8 cellular contexts compared by ENCODE assay signal in genomic region chr14:54565236-54566151, GRCh38. TPM values are rescaled to one million over a fixed set of nuclear protein-coding genes. Genes with fewer than 3 reads are reported as not detected.
DNase-seq lines count a peak whose midpoint lies in the region; ATAC-seq and TF ChIP-seq lines count a peak whose summit lies in the region.

No MANE protein-coding gene starts in this region.

- peaks cover 12% of the 10 kb centered on the region for H3K27me3 ChIP-seq in CD8-positive, alpha-beta memory T cell (ENCODE audit: insufficient read depth, low read length, poor library complexity, severe bottlenecking)
- peaks cover 0 to 5% (median 0%) of the 10 kb centered on the region in 4 donors for H3K27me3 ChIP-seq in esophagus muscularis mucosa
- H3K27me3 ChIP-seq in muscle layer of duodenum (ENCODE audit: low read depth, low read length), result no peaks in the 10 kb centered on the region

- CTCF ChIA-PET in CD8-positive, alpha-beta memory T cell (lab: Charles Lee), result interaction anchor here (1.0 to 7.6 kb wide), 8 partner anchors 57 to 419 kb away, joined by 3 to 114 read pairs (median 5); partner anchors contain the start of genes GCH1 and GMFB

- peaks cover 0 to 8% (median 0%) of the 10 kb centered on the region in 3 donors for H3K36me3 Mint-ChIP-seq in CD8-positive, alpha-beta memory T cell
- H3K36me3 Mint-ChIP-seq in stimulated activated effector memory CD8-positive, alpha-beta T cell treated with anti-CD3 and anti-CD28 coated beads, Interleukin-12 subunit alpha, Interleukin-12 subunit beta, amount 100 ng/mL, for 72 hours, result no peaks in the 10 kb centered on the region

- peaks cover 16 to 23% (median 16%) of the 10 kb centered on the region in 3 donors for H3K4me1 Mint-ChIP-seq in CD8-positive, alpha-beta memory T cell
- H3K4me1 Mint-ChIP-seq in stimulated activated effector memory CD8-positive, alpha-beta T cell treated with anti-CD3 and anti-CD28 coated beads, Interleukin-12 subunit alpha, Interleukin-12 subunit beta, amount 100 ng/mL, for 72 hours, result peaks cover 12% of the 10 kb centered on the region

- intact Hi-C loops in esophagus muscularis mucosa (cut with DNase I), result loop anchor here (10.0 kb wide), 1 partner anchor 239 kb away; no protein-coding TSS in a partner anchor

- TF ChIP-seq EP300 in esophagus muscularis mucosa (IDR thresholded peaks at IDR 0.05), result peak; percentile 44

- peak overlapping the region; percentile 81 to 97 (median 86) for H3K4me3 Mint-ChIP-seq in CD8-positive, alpha-beta memory T cell
- H3K4me3 Mint-ChIP-seq in stimulated activated effector memory CD8-positive, alpha-beta T cell treated with anti-CD3 and anti-CD28 coated beads, Interleukin-12 subunit alpha, Interleukin-12 subunit beta, amount 100 ng/mL, for 72 hours, result peak overlapping the region; percentile 83

- peaks cover 18% of the 10 kb centered on the region for H3K4me1 ChIP-seq in CD8-positive, alpha-beta memory T cell (ENCODE audit: insufficient read depth, low read length)
- H3K4me1 ChIP-seq in esophagus muscularis mucosa, result peaks cover 29 to 36% (median 34%) of the 10 kb centered on the region in 4 donors
- no peaks in the 10 kb centered on the region for H3K4me1 ChIP-seq in muscle layer of duodenum (ENCODE audit: control insufficient read depth in 1 of 2, insufficient read depth in 2 of 2, low read length in 2 of 2)

- H3K27ac Mint-ChIP-seq in CD8-positive, alpha-beta memory T cell, result peak overlapping the region in 7 of 8 donors; percentile 65 to 94 (median 81)
- no peak overlapping the region for H3K27ac Mint-ChIP-seq in stimulated activated effector memory CD8-positive, alpha-beta T cell treated with anti-CD3 and anti-CD28 coated beads, Interleukin-12 subunit alpha, Interleukin-12 subunit beta, amount 100 ng/mL, for 72 hours

- H3K4me3 ChIP-seq in CD8-positive, alpha-beta memory T cell (ENCODE audit: low read length), result peak overlapping the region; percentile 76
- peak overlapping the region; percentile 73 to 90 (median 82) for H3K4me3 ChIP-seq in esophagus muscularis mucosa
- peak overlapping the region; percentile 52 to 87 for H3K4me3 ChIP-seq in muscle layer of duodenum (ENCODE audit: low read depth in 1 of 2, low read length in 2 of 2)

- DNase-seq in CD8-positive, alpha-beta memory T cell, result peak; percentile 62 to 90 (median 68)
- DNase-seq in NOMO-1 treated with dmso at 0.1 percent for 144 hours (lab: John Stamatoyannopoulos, UW; ENCODE audit: unreplicated experiment), result peak; percentile 26
- peak; percentile 78 to 82 for DNase-seq in activated T-cell treated with anti-CD3 and anti-CD28 coated beads, Interleukin-2, amount 50 U/mL, for 48 hours
- DNase-seq in esophagus muscularis mucosa (ENCODE audit: extremely low spot score), result peak; percentile 99
- DNase-seq in stimulated activated effector memory CD8-positive, alpha-beta T cell treated with anti-CD3 and anti-CD28 coated beads, Interleukin-12 subunit alpha, Interleukin-12 subunit beta, amount 100 ng/mL, for 72 hours (ENCODE audit: low spot score in 2 of 2), result peak; percentile 57 to 83

- peak; percentile 16 to 33 (median 18) for TF ChIP-seq CTCF in esophagus muscularis mucosa (IDR thresholded peaks at IDR 0.05)

- H3K9me3 ChIP-seq in CD8-positive, alpha-beta memory T cell (ENCODE audit: low read length), result no peaks in the 10 kb centered on the region
- H3K9me3 ChIP-seq in esophagus muscularis mucosa, result no peaks in the 10 kb centered on the region
- no peaks in the 10 kb centered on the region for H3K9me3 ChIP-seq in muscle layer of duodenum (ENCODE audit: control insufficient read depth in 1 of 2, low read length in 2 of 2)

- H3K36me3 ChIP-seq in CD8-positive, alpha-beta memory T cell (ENCODE audit: insufficient read depth, low read length), result no peaks in the 10 kb centered on the region
- H3K36me3 ChIP-seq in esophagus muscularis mucosa, result no peaks in the 10 kb centered on the region
- H3K36me3 ChIP-seq in muscle layer of duodenum (ENCODE audit: control insufficient read depth in 1 of 2, insufficient read depth in 2 of 2, low read length in 2 of 2), result peaks cover 0 to 4% of the 10 kb centered on the region in 2 donors

- peak overlapping the region; percentile 64 for H3K27ac ChIP-seq in CD8-positive, alpha-beta memory T cell (ENCODE audit: low read depth, low read length)
- peak overlapping the region; percentile 98 to 100 (median 99) for H3K27ac ChIP-seq in esophagus muscularis mucosa (replicated peaks in 1 of 4)
- H3K27ac ChIP-seq in muscle layer of duodenum (ENCODE audit: low read length), result peak overlapping the region; percentile 89

- POLR2A ChIA-PET in CD8-positive, alpha-beta memory T cell (lab: Charles Lee), result interaction anchor here (0.6 to 2.0 kb wide), 7 partner anchors 56 to 486 kb away, joined by 3 to 12 read pairs (median 3); partner anchors contain the start of genes CGRRF1 and MAPK1IP1L

- peak; percentile 46 for TF ChIP-seq POLR2A in esophagus muscularis mucosa (IDR thresholded peaks at IDR 0.05; ENCODE audit: low read depth)

- H3K27me3 Mint-ChIP-seq in CD8-positive, alpha-beta memory T cell, result peaks cover 13 to 31% of the 10 kb centered on the region in 2 donors

- 0% methylated on average over 25 of the region's 86 CpGs for WGBS in esophagus muscularis mucosa

- ATAC-seq in GM19395 (IDR thresholded peaks at IDR 0.05; ENCODE audit: unreplicated experiment) (peak; percentile 60), HG03469 (IDR thresholded peaks at IDR 0.05; ENCODE audit: unreplicated experiment) (peak; percentile 23)
- ATAC-seq in stimulated activated effector memory CD8-positive, alpha-beta T cell treated with anti-CD3 and anti-CD28 coated beads, Interleukin-12 subunit alpha, Interleukin-12 subunit beta, amount 100 ng/mL, for 72 hours, result peak; percentile 89

- H3K9me3 Mint-ChIP-seq in CD8-positive, alpha-beta memory T cell, result no peaks in the 10 kb centered on the region
- no peaks in the 10 kb centered on the region for H3K9me3 Mint-ChIP-seq in stimulated activated effector memory CD8-positive, alpha-beta T cell treated with anti-CD3 and anti-CD28 coated beads, Interleukin-12 subunit alpha, Interleukin-12 subunit beta, amount 100 ng/mL, for 72 hours

RNA-seq across cellular contexts. Expression of gene SAMD4A, which starts 1.4 kb away (rescaled TPM):
- total RNA-seq in CD8-positive, alpha-beta memory T cell, result 1 to 10 TPM; 2.4 to 2.7 TPM
- polyA plus RNA-seq in CD8-positive, alpha-beta memory T cell, result not detected
- total RNA-seq in esophagus muscularis mucosa, result 100 to 1,000 TPM in 2 of 4 donors, 10 to 100 TPM in 2; 76.8 to 123 (median 97.0) TPM

RNA-seq across cellular contexts. Expression of gene CGRRF1, which starts 55.8 kb away (rescaled TPM):
- total RNA-seq in CD8-positive, alpha-beta memory T cell, result 10 to 100 TPM; 13.3 to 15.3 TPM
- 27.3 TPM for polyA plus RNA-seq in CD8-positive, alpha-beta memory T cell
- 10 to 100 TPM; 10.7 to 28.2 (median 21.8) TPM for total RNA-seq in esophagus muscularis mucosa

Comparison
In these comparisons a context has a peak if more than half of its experiments do, and no peak if none do; other contexts are left out.
1. Peak in every context shown above with its lines: DNase-seq, ATAC-seq, H3K4me3 ChIP-seq and H3K27ac ChIP-seq.
2. DNase-seq: peak in every context shown above with its lines; median percentile 99 in esophagus muscularis mucosa; 80 in activated T-cell treated with anti-CD3 and anti-CD28 coated beads, Interleukin-2, amount 50 U/mL, for 48 hours; 70 in stimulated activated effector memory CD8-positive, alpha-beta T cell treated with anti-CD3 and anti-CD28 coated beads, Interleukin-12 subunit alpha, Interleukin-12 subunit beta, amount 100 ng/mL, for 72 hours; 68 in CD8-positive, alpha-beta memory T cell; 26 in NOMO-1 treated with dmso at 0.1 percent for 144 hours.
3. ATAC-seq: peak in every context shown above with its lines; median percentile 89 in stimulated activated effector memory CD8-positive, alpha-beta T cell treated with anti-CD3 and anti-CD28 coated beads, Interleukin-12 subunit alpha, Interleukin-12 subunit beta, amount 100 ng/mL, for 72 hours; 60 in GM19395; 23 in HG03469.
4. RNA of gene SAMD4A, which starts 1.4 kb away (total RNA-seq): 76.8 to 123 TPM in esophagus muscularis mucosa; 2.4 to 2.7 TPM in CD8-positive, alpha-beta memory T cell; every median in the first group is over 10 times any median in the second.